In the genomic region with DNA sequence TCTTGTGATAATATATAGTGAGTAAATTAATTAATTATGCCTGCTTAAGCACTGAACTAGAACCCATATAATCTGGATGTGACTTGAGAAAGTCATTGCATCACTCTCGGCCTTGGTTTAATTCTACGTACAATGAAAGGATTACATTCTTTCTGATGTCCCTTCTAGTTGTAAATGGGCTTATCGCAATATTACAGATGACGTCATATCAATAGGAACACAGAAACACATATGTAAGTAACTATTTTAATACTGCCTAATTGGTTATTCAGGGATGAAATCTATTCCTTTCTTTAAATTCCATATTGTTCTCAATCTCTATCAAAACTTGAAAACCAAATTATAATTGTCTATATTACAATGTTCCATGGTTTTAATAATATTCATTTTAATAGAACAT, we compare ENCODE assay signal across 22 cellular contexts.
DNase-seq lines count a peak whose midpoint lies in the region; ATAC-seq, FAIRE-seq and TF ChIP-seq lines count a peak whose summit lies in the region.
"Had no signal": no experiment of that assay in that cellular context is flagged by ENCODE, and none has a peak within 500 bp of the region (broad histone marks: within the 10 kb centered on the region; RNA-seq: fewer than 3 reads in every experiment).

No MANE protein-coding gene starts in this region.

- CTCF ChIA-PET in HepG2 (lab: Yijun Ruan, JAX; ENCODE audit: low intra/inter-chr PET ratio, low total read pairs): no interaction called here
- CTCF ChIA-PET in GM12878 (lab: Yijun Ruan, JAX): no interaction called here
- CTCF ChIA-PET in SK-N-SH (lab: Yijun Ruan, JAX): no interaction called here

- TF ChIP-seq CTCF in HepG2 (CRISPR knock-in tag; IDR thresholded peaks at IDR 0.05) (no peak), right lobe of liver (IDR thresholded peaks at IDR 0.05) (no peak), GM12878 (IDR thresholded peaks at IDR 0.05 in 2 of 3, conservative IDR thresholded peaks at IDR 0.05 in 1 of 3; ENCODE audit: control insufficient read depth in 2 of 3, extremely low read depth in 1 of 3, insufficient read depth in 1 of 3, low read depth in 3 of 3, low read length in 3 of 3) (no peak), SK-N-SH (IDR thresholded peaks at IDR 0.05) (no peak), right atrium auricular region (IDR thresholded peaks at IDR 0.05) (no peak)

- no peak for TF ChIP-seq EP300 in HepG2 (IDR thresholded peaks at IDR 0.05; ENCODE audit: low read depth in 2 of 2, low read length in 2 of 2)
- TF ChIP-seq EP300 in HepG2 (CRISPR knock-in tag; IDR thresholded peaks at IDR 0.05; ENCODE audit: borderline replicate concordance): no peak
- no peak for TF ChIP-seq EP300 in GM12878 (IDR thresholded peaks at IDR 0.05; ENCODE audit: borderline replicate concordance in 1 of 2, control insufficient read depth in 1 of 2, low read depth in 2 of 2, low read length in 2 of 2)
- TF ChIP-seq EP300 in SK-N-SH (IDR thresholded peaks at IDR 0.05; ENCODE audit: borderline replicate concordance in 1 of 2, low read depth in 1 of 2, low read length in 1 of 2): no peak

- DNase-seq in HepG2 (ENCODE audit: low spot score) (no peak), right lobe of liver (no peak), GM12878 (ENCODE audit: low read depth, low spot score) (no peak), DMS79 (lab: John Stamatoyannopoulos, UW) (no peak), SK-N-SH (no peak), right atrium auricular region (ENCODE audit: low spot score) (no peak)
- DNase-seq: AML-193; Caco-2; Calu3; CD4-positive, alpha-beta T cell; CD8-positive, alpha-beta T cell; DND-41; EL; GDM1 had no signal

- no peaks in the 10 kb centered on the region for H3F3A ChIP-seq in SK-N-SH (replicated peaks; ENCODE audit: insufficient read depth)

- RAD21 ChIA-PET in GM12878 (lab: Charles Lee; ENCODE audit: unreplicated experiment): no interaction called here

- H2AFZ ChIP-seq in HepG2 (ENCODE audit: low read length) (no peak overlapping the region), GM12878 (ENCODE audit: control insufficient read depth, low read depth, low read length) (no peak overlapping the region), SK-N-SH (ENCODE audit: low read depth) (no peak overlapping the region)

- intact Hi-C loops in HepG2 (cut with micrococcal nuclease; ENCODE audit: unreplicated experiment): no loop called here
- intact Hi-C loops in right lobe of liver (cut with DNase I): no loop called here
- intact Hi-C loops in GM12878 (cut with micrococcal nuclease; ENCODE audit: unreplicated experiment): no loop called here

- H3K4me3 ChIP-seq in HepG2 (replicated peaks in 1 of 3; ENCODE audit: insufficient read depth in 1 of 3, low read depth in 2 of 3, low read length in 3 of 3) (no peak overlapping the region), right lobe of liver (no peak overlapping the region), GM12878 (no peak overlapping the region), SK-N-SH (ENCODE audit: low read depth in 2 of 2, low read length in 1 of 2) (no peak overlapping the region), right atrium auricular region (no peak overlapping the region)
- H3K4me3 ChIP-seq: A549; BLaER1 treated with 17β-estradiol and CSF1 and Interleukin-3, amounts not matched to agents 10 nM and 100 nM had no signal

- H3K4me1 ChIP-seq in HepG2 (ENCODE audit: insufficient read depth, low read length) (no peaks in the 10 kb centered on the region), right lobe of liver (no peaks in the 10 kb centered on the region), GM12878 (ENCODE audit: control insufficient read depth, insufficient read depth, low read length) (no peaks in the 10 kb centered on the region), SK-N-SH (ENCODE audit: control insufficient read depth in 1 of 2, insufficient read depth in 2 of 2, low read depth in 1 of 2, low read length in 1 of 2) (no peaks in the 10 kb centered on the region), right atrium auricular region (no peaks in the 10 kb centered on the region)
- H3K4me1 ChIP-seq: A549; BLaER1 treated with 17β-estradiol and CSF1 and Interleukin-3, amounts not matched to agents 10 nM and 100 nM; Caco-2 had no signal

- H3K79me2 ChIP-seq in HepG2 (ENCODE audit: insufficient read depth, low read length) (no peaks in the 10 kb centered on the region), GM12878 (ENCODE audit: control insufficient read depth, insufficient read depth, low read length) (no peaks in the 10 kb centered on the region), SK-N-SH (ENCODE audit: insufficient read depth) (no peaks in the 10 kb centered on the region)

- H3K9me2 ChIP-seq in SK-N-SH: no peaks in the 10 kb centered on the region

- peaks cover 45% of the 10 kb centered on the region for H3K9me3 ChIP-seq in HepG2 (ENCODE audit: low read length)
- no peaks in the 10 kb centered on the region for H3K9me3 ChIP-seq in right lobe of liver
- no peaks in the 10 kb centered on the region for H3K9me3 ChIP-seq in GM12878 (replicated peaks; ENCODE audit: control insufficient read depth, insufficient read depth, low read length)
- no peaks in the 10 kb centered on the region for H3K9me3 ChIP-seq in SK-N-SH
- H3K9me3 ChIP-seq in right atrium auricular region: no peaks in the 10 kb centered on the region
- H3K9me3 ChIP-seq: A549; BLaER1 treated with 17β-estradiol and CSF1 and Interleukin-3, amounts not matched to agents 10 nM and 100 nM; Caco-2 had no signal

- WGBS in HepG2 (ENCODE audit: low lambda C conversion rate): 30% methylated on average over 4 of the region's 4 CpGs
- 59% methylated on average over 4 of the region's 4 CpGs for WGBS in right lobe of liver (ENCODE audit: insufficient coverage, low coverage, low lambda C conversion rate, missing lambda C conversion rate)
- 62% methylated on average over 4 of the region's 4 CpGs for WGBS in GM12878 (ENCODE audit: insufficient coverage, insufficient replicate concordance, low lambda C conversion rate, missing lambda C conversion rate)
- 18% methylated on average over 4 of the region's 4 CpGs for whole genome bisulfite sequencing in SK-N-SH (ENCODE audit: low lambda C conversion rate)

- no peak overlapping the region for H3K9ac ChIP-seq in HepG2 (ENCODE audit: insufficient read depth, low read depth, low read length)
- no peak overlapping the region for H3K9ac ChIP-seq in GM12878 (ENCODE audit: control insufficient read depth, insufficient read depth, low read length)
- H3K9ac ChIP-seq in SK-N-SH: no peak overlapping the region
- H3K9ac ChIP-seq: BLaER1 treated with 17β-estradiol and CSF1 and Interleukin-3, amounts not matched to agents 10 nM and 100 nM had no signal

- FAIRE-seq in HepG2 (lab: Jason Lieb, UNC): no peak
- no peak for FAIRE-seq in GM12878 (lab: Jason Lieb, UNC)
- peak; percentile 28 for FAIRE-seq in colon (lab: Jason Lieb, UNC)
- FAIRE-seq: A549, D721Med, GM12891, GM19239 had no signal

- BruUV-seq in HepG2 (replicated peaks; lab: Mats Ljungman, UMichigan) (no TSS peak), GM12878 (replicated peaks; lab: Mats Ljungman, UMichigan) (no TSS peak)

- H4K20me1 ChIP-seq in HepG2 (ENCODE audit: insufficient read depth, low read length) (no peaks in the 10 kb centered on the region), GM12878 (ENCODE audit: control insufficient read depth, insufficient read depth) (no peaks in the 10 kb centered on the region), SK-N-SH (ENCODE audit: insufficient read depth) (no peaks in the 10 kb centered on the region)
- H4K20me1 ChIP-seq: BLaER1 treated with 17β-estradiol and CSF1 and Interleukin-3, amounts not matched to agents 10 nM and 100 nM had no signal

- H3K4me2 ChIP-seq in HepG2 (ENCODE audit: low read depth, low read length): no peak overlapping the region
- H3K4me2 ChIP-seq in GM12878 (ENCODE audit: control insufficient read depth, insufficient read depth): no peak overlapping the region
- H3K4me2 ChIP-seq in SK-N-SH: no peak overlapping the region
- H3K4me2 ChIP-seq: A549; BLaER1 treated with 17β-estradiol and CSF1 and Interleukin-3, amounts not matched to agents 10 nM and 100 nM had no signal

- in situ Hi-C loops in HepG2 (cut with HindIII; ENCODE audit: extremely low pct_ligation_motif_present, low pct_unique_long_range_greater_than_20kb) (no loop called here), GM12878 (cut with MboI) (no loop called here)

- SMC1A ChIA-PET in GM12878 (lab: Charles Lee; ENCODE audit: uncharacterized antibody, unreplicated experiment): interaction anchor here (1.0 kb wide), 1 partner anchor 10 kb away, joined by 3 read pairs; no protein-coding TSS in a partner anchor

- TF ChIP-seq POLR2A in HepG2 (IDR thresholded peaks at IDR 0.05; ENCODE audit: insufficient read depth in 1 of 2, low read depth in 2 of 2, low read length in 2 of 2) (no peak), right lobe of liver (IDR thresholded peaks at IDR 0.05) (no peak), GM12878 (IDR thresholded peaks at IDR 0.05; ENCODE audit: low read depth, low read length) (no peak)

- TF ChIP-seq RAD21 in HepG2 (CRISPR knock-in tag; IDR thresholded peaks at IDR 0.05): no peak
- TF ChIP-seq RAD21 in GM12878 (IDR thresholded peaks at IDR 0.05; ENCODE audit: insufficient read depth, low read depth, low read length): no peak
- TF ChIP-seq RAD21 in SK-N-SH (IDR thresholded peaks at IDR 0.05; ENCODE audit: low read length): no peak

- ATAC-seq in HepG2 (no peak), right lobe of liver (no peak), GM12878 (no peak)
- ATAC-seq: A549; CD8-positive, alpha-beta T cell had no signal

- POLR2A ChIA-PET in HepG2 (lab: Yijun Ruan, JAX) (no interaction called here), GM12878 (lab: Charles Lee) (no interaction called here), SK-N-SH (lab: Yijun Ruan, JAX) (no interaction called here)

- H3K36me3 ChIP-seq in HepG2 (replicated peaks in 1 of 2; ENCODE audit: control insufficient read depth in 1 of 2, insufficient read depth in 2 of 2, low read length in 2 of 2) (no peaks in the 10 kb centered on the region), right lobe of liver (no peaks in the 10 kb centered on the region), GM12878 (ENCODE audit: control insufficient read depth in 2 of 2, insufficient read depth in 2 of 2, low read length in 1 of 2) (no peaks in the 10 kb centered on the region), SK-N-SH (replicated peaks in 1 of 2; ENCODE audit: control insufficient read depth in 1 of 2, insufficient read depth in 2 of 2, low read length in 1 of 2) (no peaks in the 10 kb centered on the region), right atrium auricular region (no peaks in the 10 kb centered on the region)
- H3K36me3 ChIP-seq: BLaER1 treated with 17β-estradiol and CSF1 and Interleukin-3, amounts not matched to agents 10 nM and 100 nM had no signal

- H3K27me3 ChIP-seq in HepG2 (ENCODE audit: control insufficient read depth in 1 of 2, insufficient read depth in 2 of 2, low read length in 2 of 2) (no peaks in the 10 kb centered on the region), right lobe of liver (no peaks in the 10 kb centered on the region), GM12878 (replicated peaks in 1 of 2; ENCODE audit: control insufficient read depth in 2 of 2, insufficient read depth in 2 of 2, low read length in 1 of 2) (no peaks in the 10 kb centered on the region), SK-N-SH (ENCODE audit: insufficient read depth) (no peaks in the 10 kb centered on the region), right atrium auricular region (no peaks in the 10 kb centered on the region)

- H3K27ac ChIP-seq in HepG2 (ENCODE audit: extremely low read length, insufficient read depth, low read length) (no peak overlapping the region), right lobe of liver (no peak overlapping the region), GM12878 (ENCODE audit: control insufficient read depth, insufficient read depth) (no peak overlapping the region), SK-N-SH (ENCODE audit: low read depth in 2 of 2, low read length in 1 of 2) (no peak overlapping the region), right atrium auricular region (no peak overlapping the region)
- H3K27ac ChIP-seq: 22Rv1; A549; BLaER1 treated with 17β-estradiol and CSF1 and Interleukin-3, amounts not matched to agents 10 nM and 100 nM; C4-2B had no signal
